In genomic region chr1:162145280-162145965, GRCh38 we compare ENCODE assay signal across 14 cellular contexts.
DNase-seq lines count a peak whose midpoint lies in the region; ATAC-seq and TF ChIP-seq lines count a peak whose summit lies in the region.
"Had no signal": no experiment of that assay in that cellular context is flagged by ENCODE, and none has a peak within 500 bp of the region (broad histone marks: within the 10 kb centered on the region; RNA-seq: fewer than 3 reads in every experiment).

No MANE protein-coding gene starts in this region.

- no peaks in the 10 kb centered on the region for H3K23me2 ChIP-seq in H9 (ENCODE audit: insufficient read length, low read depth, low read length, poor library complexity, severe bottlenecking)

- H3K14ac ChIP-seq in H9 (ENCODE audit: insufficient read depth, low read length), result peak overlapping the region; percentile 79; the same call in 1 of the 2 replicates

- TF ChIP-seq CTCF in H9 (conservative IDR thresholded peaks at IDR 0.05), result no peak
- TF ChIP-seq CTCF in dorsolateral prefrontal cortex (IDR thresholded peaks at IDR 0.05 in 54 of 56, conservative IDR thresholded peaks at IDR 0.05 in 2 of 56; ENCODE audit: low read depth in 1 of 56, partially characterized antibody in 56 of 56), result no peak

- no peaks in the 10 kb centered on the region for H3K9me3 Mint-ChIP-seq in H9
- H3K9me3 Mint-ChIP-seq: activated naive CD8-positive, alpha-beta T cell treated with anti-CD3 and anti-CD28 coated beads for 36 hours had no signal

- no peaks in the 10 kb centered on the region; a peak in 2 of 7 replicates for H3K36me3 Mint-ChIP-seq in H9 (ENCODE audit: insufficient read depth in 1 of 3, low read depth in 3 of 3)
- H3K36me3 Mint-ChIP-seq: activated naive CD8-positive, alpha-beta T cell treated with anti-CD3 and anti-CD28 coated beads for 36 hours had no signal

- no peak overlapping the region for H2AK5ac ChIP-seq in H9 (ENCODE audit: insufficient read length, low read length)

- no peak overlapping the region for H3K27ac Mint-ChIP-seq in H9
- H3K27ac Mint-ChIP-seq: activated naive CD8-positive, alpha-beta T cell treated with anti-CD3 and anti-CD28 coated beads for 36 hours had no signal

- H2BK15ac ChIP-seq in H9 (ENCODE audit: low read depth, low read length), result no peak overlapping the region

- no peak for ATAC-seq in HG02852 (IDR thresholded peaks at IDR 0.05; ENCODE audit: unreplicated experiment)
- no peak for ATAC-seq in HG03039 (IDR thresholded peaks at IDR 0.05; ENCODE audit: unreplicated experiment)

- H4K8ac ChIP-seq in H9 (replicated peaks; ENCODE audit: insufficient read length, low read depth, low read length), result no peak overlapping the region

- no peaks in the 10 kb centered on the region for H3K36me3 ChIP-seq in neuron (ENCODE audit: insufficient read depth, low read length)
- H3K36me3 ChIP-seq: BLaER1, SJSA1 had no signal

- peaks cover 10% of the 10 kb centered on the region for H3K27me3 Mint-ChIP-seq in H9 (ENCODE audit: low read depth)

- peak overlapping the region; percentile 20 for H3K4me2 ChIP-seq in H9 (ENCODE audit: insufficient read depth, insufficient read length, low read length)

- no peak overlapping the region for H3K56ac ChIP-seq in H9 (ENCODE audit: insufficient read length, low read depth, low read length)

- intact Hi-C loops in dorsolateral prefrontal cortex (cut with DNase I), result no loop called here

- no peak overlapping the region for H4K91ac ChIP-seq in H9 (ENCODE audit: insufficient read length, low read depth, low read length)

- no CpG with 5 or more reads among the region's 11 CpGs for WGBS in H9 (ENCODE audit: extremely low coverage, insufficient read length, low lambda C conversion rate)

- H4K5ac ChIP-seq in H9 (ENCODE audit: insufficient read length, low read depth, low read length), result no peak overlapping the region

- H3K4me1 Mint-ChIP-seq in H9, result peaks cover 29 to 32% of the 10 kb centered on the region in 2 experiments
- H3K4me1 Mint-ChIP-seq: activated naive CD8-positive, alpha-beta T cell treated with anti-CD3 and anti-CD28 coated beads for 36 hours had no signal

- H2BK120ac ChIP-seq in H9 (ENCODE audit: low read depth, low read length, poor library complexity, severe bottlenecking), result no peak overlapping the region

- no peak overlapping the region for H3K4ac ChIP-seq in H9 (ENCODE audit: low read depth, low read length)

- no peaks in the 10 kb centered on the region for H3K9me3 ChIP-seq in H9 (ENCODE audit: control insufficient read depth, low read depth, low read length)
- H3K9me3 ChIP-seq in neuron (ENCODE audit: low read length), result no peaks in the 10 kb centered on the region
- H3K9me3 ChIP-seq: BLaER1, SJSA1 had no signal

- H2BK12ac ChIP-seq in H9 (ENCODE audit: insufficient read length, low read depth, low read length), result no peak overlapping the region

- H3K4me3 Mint-ChIP-seq in H9, result no peak overlapping the region
- H3K4me3 Mint-ChIP-seq: activated naive CD8-positive, alpha-beta T cell treated with anti-CD3 and anti-CD28 coated beads for 36 hours had no signal

- DNase-seq in H9, result no peak
- DNase-seq in NCI-H2227 (lab: John Stamatoyannopoulos, UW; ENCODE audit: unreplicated experiment), result peak; percentile 40
- peak in 2 of 10 donors; percentile 26 to 51 for DNase-seq in dorsolateral prefrontal cortex
- no peak for DNase-seq in amniotic stem cell (lab: John Stamatoyannopoulos, UW)
- DNase-seq in cortex of kidney (lab: John Stamatoyannopoulos, UW), result no peak
- DNase-seq: activated CD4-positive, alpha-beta T cell treated with anti-CD3 and anti-CD28 coated beads, Interleukin-2, amount 50 U/mL, for 48 hours; activated naive CD8-positive, alpha-beta T cell treated with anti-CD3 and anti-CD28 coated beads for 36 hours; stimulated activated CD4-positive, alpha-beta T cell treated with anti-CD3 and anti-CD28 coated beads, Interleukin-15, amount 100 ng/mL, for 24 hours had no signal

- no peak overlapping the region for H2AFZ ChIP-seq in H9 (ENCODE audit: low read length)
- no peak overlapping the region for H2AFZ ChIP-seq in neuron (ENCODE audit: low read depth, low read length)

- H2BK20ac ChIP-seq in H9 (ENCODE audit: low read depth, low read length, poor library complexity, severe bottlenecking), result no peak overlapping the region

- H2BK5ac ChIP-seq in H9 (ENCODE audit: insufficient read length, low read length), result no peak overlapping the region

- H3K4me3 ChIP-seq in dorsolateral prefrontal cortex (peak overlapping the region in 31 of 59 donors; percentile 8 to 58 (median 32)), neuron (ENCODE audit: low read length) (peak overlapping the region; percentile 36)
- H3K4me3 ChIP-seq: BLaER1, SJSA1 had no signal

- no peaks in the 10 kb centered on the region for H4K20me1 ChIP-seq in H9 (ENCODE audit: control insufficient read depth, insufficient read depth, insufficient read length)
- H4K20me1 ChIP-seq: BLaER1 had no signal

- H3K27ac ChIP-seq in H9 (ENCODE audit: insufficient read length, low read depth, low read length), result no peak overlapping the region
- peak overlapping the region in 34 of 59 donors; percentile 5 to 74 (median 41) for H3K27ac ChIP-seq in dorsolateral prefrontal cortex
- H3K27ac ChIP-seq: BLaER1, HL-60, SJSA1 had no signal

- H3K23ac ChIP-seq in H9 (ENCODE audit: insufficient read length, low read depth, low read length), result no peak overlapping the region

- no peak overlapping the region for H3T11ph ChIP-seq in H9 (ENCODE audit: low read length)

- H3K4me1 ChIP-seq in H9 (ENCODE audit: insufficient read depth, low read length) (peaks cover 23% of the 10 kb centered on the region), neuron (ENCODE audit: insufficient read depth, low read length) (peaks cover 30% of the 10 kb centered on the region)

- no peaks in the 10 kb centered on the region for H3K27me3 ChIP-seq in H9 (ENCODE audit: insufficient read depth, low read length)
- no peaks in the 10 kb centered on the region for H3K27me3 ChIP-seq in dorsolateral prefrontal cortex
- H3K27me3 ChIP-seq in neuron (ENCODE audit: insufficient read depth, low read length), result no peaks in the 10 kb centered on the region
- H3K27me3 ChIP-seq: BLaER1, SJSA1 had no signal

- H3K79me2 ChIP-seq in H9 (ENCODE audit: insufficient read depth, low read length), result peaks cover 4% of the 10 kb centered on the region; the same call in 1 of the 2 replicates

- H3K18ac ChIP-seq in H9 (ENCODE audit: insufficient read length, low read depth, low read length), result peak overlapping the region; percentile 49

- H3K9ac ChIP-seq in H9 (ENCODE audit: extremely low read depth, insufficient read length, low read length), result no peak overlapping the region
- H3K9ac ChIP-seq: BLaER1 had no signal

- H3K79me1 ChIP-seq in H9 (ENCODE audit: insufficient read depth, low read depth, low read length, poor library complexity, severe bottlenecking), result no peaks in the 10 kb centered on the region
